In genomic region chr10:103197177-103197576, GRCh38 we compare ENCODE assay signal across 1 cellular context.
A peak's percentile ranks its signal among the peaks of the same experiment; 100 is the strongest.
TF ChIP-seq lines count a peak whose summit lies in the region.

No MANE protein-coding gene starts in this region.

TF ChIP-seq in HCT116, 20 proteins besides CTCF, POLR2A, EP300 and RAD21 (continued from another document):
- TF ChIP-seq REST (IDR thresholded peaks at IDR 0.05; ENCODE audit: low read depth) (no peak), CEBPB (IDR thresholded peaks at IDR 0.05; ENCODE audit: low read depth) (no peak), SP1 (IDR thresholded peaks at IDR 0.05; ENCODE audit: low read depth) (peak; percentile 63), SIN3A (IDR thresholded peaks at IDR 0.05; ENCODE audit: low read depth) (no peak)
